Comparison of ENCODE assay signal across 7 cellular contexts in the genomic region with DNA sequence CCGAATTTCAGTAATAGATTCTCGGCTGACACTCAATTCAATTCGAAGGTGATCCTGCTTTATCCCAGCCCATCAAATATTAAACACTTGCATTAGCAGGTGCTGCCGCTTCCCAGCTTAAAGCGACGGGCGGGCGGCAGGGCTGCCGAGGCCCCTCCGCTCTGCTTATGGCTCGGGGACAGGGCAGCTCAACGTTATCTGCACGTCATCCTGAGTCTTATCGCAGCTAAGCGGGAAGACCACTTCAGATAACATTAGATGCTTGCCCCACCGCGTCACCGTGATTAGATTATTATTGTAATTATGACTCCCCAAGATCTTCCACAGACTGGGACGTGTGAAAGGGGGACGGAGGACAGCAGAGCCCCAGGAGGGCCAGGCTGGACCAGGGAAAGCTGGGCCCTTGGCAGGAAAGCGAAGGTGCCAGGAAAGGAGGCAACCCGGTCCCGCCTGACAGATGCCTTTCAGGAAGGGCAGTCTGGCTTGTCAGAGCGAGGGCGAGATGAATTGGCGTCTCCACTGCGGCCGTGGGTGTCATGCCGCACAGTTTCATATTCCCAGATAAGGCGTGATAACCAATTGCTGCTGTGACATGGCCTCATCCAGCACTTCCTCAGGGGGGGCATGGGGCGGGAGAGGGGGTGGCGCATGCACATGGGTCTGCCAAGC.
"Had no signal": no experiment of that assay in that cellular context is flagged by ENCODE, and none has a peak within 500 bp of the region (broad histone marks: within the 10 kb centered on the region; RNA-seq: fewer than 3 reads in every experiment).

No MANE protein-coding gene starts in this region.

- ATAC-seq: activated CD4-positive, CD25-positive, alpha-beta regulatory T cell treated with anti-CD3 and anti-CD28 coated beads, Interleukin-2, amount 50 U/mL, for 24 hours; esophagus mucosa; stimulated activated memory B cell treated with anti-CD40 and anti-IgM and Interleukin-4, amounts not matched to agents 10 μg/mL and 1 μg/mL and 100 μg/mL, for 72 hours had no signal

- H3K36me3 ChIP-seq: transverse colon had no signal

- H3K9me3 ChIP-seq: transverse colon had no signal

- H3K4me3 ChIP-seq: smooth muscle cell, transverse colon had no signal

- H3K27me3 ChIP-seq: transverse colon had no signal

- DNase-seq: cerebellar nuclear complex, dermis blood vessel endothelial cell, transverse colon had no signal
